ENCODE assay signal across 7 cellular contexts in the genomic region with DNA sequence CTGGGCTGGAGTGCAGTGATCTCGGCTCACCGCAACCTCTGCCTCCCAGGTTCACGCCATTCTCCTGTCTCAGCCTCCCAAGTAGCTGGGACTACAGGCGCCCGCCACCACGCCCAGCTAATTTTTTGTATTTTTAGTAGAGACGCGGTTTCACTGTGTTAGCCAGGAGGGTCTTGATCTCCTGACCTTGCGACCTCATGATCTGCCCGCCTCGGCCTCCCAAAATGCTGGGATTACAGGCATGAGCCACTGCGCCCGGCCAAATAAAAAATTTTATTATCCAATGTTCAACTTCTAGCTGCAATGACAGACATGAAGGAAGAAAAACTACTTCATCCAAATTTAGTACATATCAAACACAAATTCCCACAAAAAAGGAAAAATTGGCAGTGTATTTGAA.
A peak's percentile ranks its signal among the peaks of the same experiment; 100 is the strongest.
DNase-seq lines count a peak whose midpoint lies in the region; ATAC-seq, FAIRE-seq and TF ChIP-seq lines count a peak whose summit lies in the region.
"Not testable (repeated sequence)": the region's sequence is repeated elsewhere in the genome, so short reads cannot be mapped to it uniquely, and the experiment has no call there.

No MANE protein-coding gene starts in this region.

- H3K36me3 ChIP-seq in DND-41 (ENCODE audit: insufficient read depth, low read length); mammary epithelial cell (ENCODE audit: insufficient read depth, low read length); kidney (ENCODE audit: control insufficient read depth in 1 of 2, insufficient read depth in 2 of 2, low read length in 2 of 2); subcutaneous abdominal adipose tissue (ENCODE audit: control insufficient read depth in 5 of 5, insufficient read depth in 5 of 5, low read length in 5 of 5); tibial artery: not testable (repeated sequence)

- not testable (repeated sequence) for H3K27me3 ChIP-seq in DND-41 (ENCODE audit: insufficient read depth, low read length, poor library complexity); mammary epithelial cell (ENCODE audit: insufficient read depth, low read length); subcutaneous abdominal adipose tissue (ENCODE audit: control insufficient read depth in 5 of 5, insufficient read depth in 4 of 5, low read length in 5 of 5); tibial artery

- H3K79me2 ChIP-seq in DND-41 (ENCODE audit: insufficient read depth, low read length); mammary epithelial cell (ENCODE audit: insufficient read depth, low read length): not testable (repeated sequence)

- not testable (repeated sequence) for TF ChIP-seq CTCF in DND-41 (IDR thresholded peaks at IDR 0.05; ENCODE audit: borderline replicate concordance, extremely low read depth, low read length, poor library complexity, severe bottlenecking); mammary epithelial cell (conservative IDR thresholded peaks at IDR 0.05 in 1 of 2, IDR thresholded peaks at IDR 0.05 in 1 of 2; ENCODE audit: extremely low read depth in 1 of 2, insufficient read depth in 1 of 2, low read depth in 1 of 2, low read length in 2 of 2); kidney (IDR thresholded peaks at IDR 0.05; ENCODE audit: borderline replicate concordance, extremely low read depth, insufficient read depth); tibial artery (IDR thresholded peaks at IDR 0.05)

- dilution Hi-C loops in mammary epithelial cell (cut with HindIII; ENCODE audit: low sequenced_read_pairs) = not testable (repeated sequence)

- 0 out of 2 replicates have a peak overlapping the region, but pooled peaks have one; percentile 36 for H3K4me2 ChIP-seq in DND-41 (ENCODE audit: insufficient read depth, low read length)
- H3K4me2 ChIP-seq in mammary epithelial cell (ENCODE audit: insufficient read depth, low read depth, low read length) = not testable (repeated sequence)

- not testable (repeated sequence) for H3K4me3 ChIP-seq in DND-41 (ENCODE audit: low read depth in 1 of 2, low read length in 2 of 2); mammary epithelial cell (replicated peaks in 1 of 3; ENCODE audit: insufficient read depth in 1 of 3, low read depth in 2 of 3, low read length in 3 of 3); kidney (ENCODE audit: low read length in 2 of 2); subcutaneous abdominal adipose tissue (ENCODE audit: low read depth in 1 of 5, low read length in 5 of 5); tibial artery

- in situ Hi-C loops in mammary epithelial cell (cut with MboI; ENCODE audit: low sequenced_read_pairs in 2 of 2) = not testable (repeated sequence)

- not testable (repeated sequence) for H3K9me3 ChIP-seq in DND-41 (ENCODE audit: insufficient read depth, low read length, severe bottlenecking); mammary epithelial cell (replicated peaks; ENCODE audit: insufficient read depth, low read length); kidney (ENCODE audit: control insufficient read depth in 1 of 2, low read length in 2 of 2); tibial artery
- H3K9me3 ChIP-seq in subcutaneous abdominal adipose tissue (ENCODE audit: control insufficient read depth in 5 of 5, low read length in 5 of 5) = peaks cover 0 to 13% (median 7%) of the 10 kb centered on the region in 5 donors

- intact Hi-C loops in mammary epithelial cell (cut with micrococcal nuclease); Right ventricle myocardium superior (cut with DNase I); left ventricle myocardium superior (cut with micrococcal nuclease); kidney (cut with DNase I); tibial artery (cut with DNase I; ENCODE audit: low total_unique reads): not testable (repeated sequence)

- not testable (repeated sequence) for FAIRE-seq in kidney (lab: Jason Lieb, UNC)

- not testable (repeated sequence) for ATAC-seq in DND-41 (ENCODE audit: insufficient read depth, low read depth)
- ATAC-seq in Right ventricle myocardium superior (ENCODE audit: poor library complexity) (peak; percentile 40), left ventricle myocardium superior (peak; percentile 46)

- H3K4me1 ChIP-seq in DND-41 (ENCODE audit: insufficient read depth, low read length) (peaks cover 91% of the 10 kb centered on the region), mammary epithelial cell (ENCODE audit: insufficient read depth, low read length) (peaks cover 18% of the 10 kb centered on the region), subcutaneous abdominal adipose tissue (ENCODE audit: control insufficient read depth in 5 of 5, insufficient read depth in 5 of 5, low read length in 5 of 5) (peaks cover 0 to 30% (median 12%) of the 10 kb centered on the region in 5 donors), tibial artery (peaks cover 0 to 76% (median 17%) of the 10 kb centered on the region in 4 donors)
- not testable (repeated sequence) for H3K4me1 ChIP-seq in kidney (ENCODE audit: control insufficient read depth in 1 of 2, insufficient read depth in 1 of 2, low read depth in 1 of 2, low read length in 2 of 2)

- H3K27ac ChIP-seq in DND-41 (ENCODE audit: low read length) (peak overlapping the region; percentile 43), mammary epithelial cell (ENCODE audit: insufficient read depth, low read depth, low read length) (peak overlapping the region; percentile 46), subcutaneous abdominal adipose tissue (ENCODE audit: low read depth, low read length) (peak overlapping the region; percentile 61), tibial artery (peak overlapping the region; percentile 23 to 32)
- H3K27ac ChIP-seq in kidney (ENCODE audit: low read depth in 2 of 2, low read length in 2 of 2) = not testable (repeated sequence)

- CTCF ChIA-PET in mammary epithelial cell (lab: Charles Lee; ENCODE audit: low non-redundant PET) = not testable (repeated sequence)

- H2AFZ ChIP-seq in DND-41 (ENCODE audit: low read depth, low read length); mammary epithelial cell (ENCODE audit: low read depth, low read length): not testable (repeated sequence)

- not testable (repeated sequence) for H4K20me1 ChIP-seq in DND-41 (ENCODE audit: insufficient read depth, low read length); mammary epithelial cell (ENCODE audit: insufficient read depth, low read length)

- 97% methylated on average over 5 of the region's 13 CpGs for WGBS in mammary epithelial cell (ENCODE audit: low coverage, missing lambda C conversion rate)

- not testable (repeated sequence) for H3K9ac ChIP-seq in DND-41 (ENCODE audit: low read depth, low read length); mammary epithelial cell (ENCODE audit: insufficient read depth, low read length); kidney (ENCODE audit: low read length in 2 of 2); subcutaneous abdominal adipose tissue (ENCODE audit: low read length in 5 of 5)

- not testable (repeated sequence) for DNase-seq in DND-41, mammary epithelial cell, left ventricle myocardium superior, tibial artery
- DNase-seq in Right ventricle myocardium superior = peak; percentile 36
- DNase-seq in kidney = peak; percentile 81

- BruUV-seq in mammary epithelial cell (replicated peaks; lab: Mats Ljungman, UMichigan) = not testable (repeated sequence)
